In genomic region chr11:20609727-20610707, GRCh38 we compare ENCODE assay signal across 7 cellular contexts. TPM values are rescaled to one million over a fixed set of nuclear protein-coding genes. Genes with fewer than 3 reads are reported as not detected.
DNase-seq lines count a peak whose midpoint lies in the region; ATAC-seq, FAIRE-seq and TF ChIP-seq lines count a peak whose summit lies in the region.

No MANE protein-coding gene starts in this region.

- no peak overlapping the region for H3K9ac ChIP-seq in SK-N-MC (ENCODE audit: insufficient read length)

- peak overlapping the region; percentile 73 for H3K4me3 Mint-ChIP-seq in activated naive CD8-positive, alpha-beta T cell treated with anti-CD3 and anti-CD28 coated beads, Interleukin-2, amount 10 ng/mL, durations not matched to agents 7 days and 5 days

- intact Hi-C loops in heart left ventricle (cut with DNase I) = loop anchor here in 8 of 10 donors (1.0 to 10.0 kb wide), 7 partner anchors 165 to 483 kb away; partner anchors contain the start of gene PRMT3 (in 4 of the 8)

- ATAC-seq in HG02623 (IDR thresholded peaks at IDR 0.05; ENCODE audit: unreplicated experiment) (peak; percentile 99), heart left ventricle (peak; percentile 79 to 98 (median 94))
- ATAC-seq in activated naive CD8-positive, alpha-beta T cell treated with anti-CD3 and anti-CD28 coated beads, Interleukin-2, amount 10 ng/mL, durations not matched to agents 7 days and 5 days (ENCODE audit: low read depth) = peak; percentile 84

- H3K9me3 Mint-ChIP-seq in activated naive CD8-positive, alpha-beta T cell treated with anti-CD3 and anti-CD28 coated beads, Interleukin-2, amount 10 ng/mL, durations not matched to agents 7 days and 5 days = no peaks in the 10 kb centered on the region

- FAIRE-seq in GM12892 (lab: Jason Lieb, UNC) = peak; percentile 99

- H3K4me1 Mint-ChIP-seq in activated naive CD8-positive, alpha-beta T cell treated with anti-CD3 and anti-CD28 coated beads, Interleukin-2, amount 10 ng/mL, durations not matched to agents 7 days and 5 days = peaks cover 6% of the 10 kb centered on the region

- H3K9me3 ChIP-seq in SK-N-MC (ENCODE audit: low read depth, low read length) (no peaks in the 10 kb centered on the region), heart left ventricle (no peaks in the 10 kb centered on the region)

- H3K27ac Mint-ChIP-seq in activated naive CD8-positive, alpha-beta T cell treated with anti-CD3 and anti-CD28 coated beads, Interleukin-2, amount 10 ng/mL, durations not matched to agents 7 days and 5 days = no peak overlapping the region

- H3K36me3 ChIP-seq in SK-N-MC (ENCODE audit: insufficient read depth, low read length) (no peaks in the 10 kb centered on the region), heart left ventricle (no peaks in the 10 kb centered on the region)

- DNase-seq in GM12892 (ENCODE audit: insufficient read length) (peak; percentile 51), NAMALWA (ENCODE audit: low spot score) (peak; percentile 58), SK-N-MC (ENCODE audit: low read depth, low spot score) (no peak), heart left ventricle (peak; percentile 61 to 87 (median 74)), retina (peak; percentile 96)
- peak; percentile 76 for DNase-seq in activated naive CD8-positive, alpha-beta T cell treated with anti-CD3 and anti-CD28 coated beads, Interleukin-2, amount 10 ng/mL, durations not matched to agents 7 days and 5 days

- peaks cover 0 to 9% (median 0%) of the 10 kb centered on the region in 12 donors for H3K4me1 ChIP-seq in heart left ventricle

- H3K27me3 Mint-ChIP-seq in activated naive CD8-positive, alpha-beta T cell treated with anti-CD3 and anti-CD28 coated beads, Interleukin-2, amount 10 ng/mL, durations not matched to agents 7 days and 5 days = peaks cover 67% of the 10 kb centered on the region

- POLR2A ChIA-PET in activated naive CD8-positive, alpha-beta T cell treated with anti-CD3 and anti-CD28 coated beads, Interleukin-2, amount 10 ng/mL, durations not matched to agents 7 days and 5 days (lab: Charles Lee) = interaction anchor here (0.6 kb wide), 1 partner anchor 213 kb away, joined by 3 read pairs; no protein-coding TSS in a partner anchor

- TF ChIP-seq CTCF in heart left ventricle (IDR thresholded peaks at IDR 0.05) = peak; percentile 70 to 95 (median 92)

- H3K27ac ChIP-seq in SK-N-MC (no peak overlapping the region), heart left ventricle (no peak overlapping the region)

- H3K36me3 Mint-ChIP-seq in activated naive CD8-positive, alpha-beta T cell treated with anti-CD3 and anti-CD28 coated beads, Interleukin-2, amount 10 ng/mL, durations not matched to agents 7 days and 5 days = no peaks in the 10 kb centered on the region

- 10 to 13% (median 11%) methylated on average over 27 to 30 of the region's 30 CpGs for WGBS in heart left ventricle, 4 donors

- H3K4me3 ChIP-seq in SK-N-MC (peak overlapping the region; percentile 48), heart left ventricle (peak overlapping the region in 1 of 12 donors; percentile 17)

- H3K27me3 ChIP-seq in heart left ventricle = peaks cover 6 to 65% (median 25%) of the 10 kb centered on the region in 9 donors

- TF ChIP-seq POLR2A in GM12892 (IDR thresholded peaks at IDR 0.05; ENCODE audit: low read depth, low read length) (no peak), heart left ventricle (IDR thresholded peaks at IDR 0.05) (no peak)

RNA-seq across cellular contexts. Expression of gene SLC6A5, which starts 10.6 kb away (rescaled TPM):
- not detected for polyA plus RNA-seq in GM12892 (2012; ENCODE audit: missing spikeins)
- not detected for total RNA-seq in activated naive CD8-positive, alpha-beta T cell treated with anti-CD3 and anti-CD28 coated beads, Interleukin-2, amount 10 ng/mL, durations not matched to agents 7 days and 5 days
- not detected for total RNA-seq in heart left ventricle
- not detected for polyA plus RNA-seq in heart left ventricle

RNA-seq across cellular contexts. Expression of gene NELL1, which starts 59.4 kb away (rescaled TPM):
- not detected for polyA plus RNA-seq in GM12892 (2012; ENCODE audit: missing spikeins)
- not detected for total RNA-seq in activated naive CD8-positive, alpha-beta T cell treated with anti-CD3 and anti-CD28 coated beads, Interleukin-2, amount 10 ng/mL, durations not matched to agents 7 days and 5 days
- 1 to 10 TPM in 1 of 9 donors, not detected in 8; 1.6 TPM for total RNA-seq in heart left ventricle
- not detected for polyA plus RNA-seq in heart left ventricle
